1 cellular context compared by ENCODE assay signal in the genomic region with DNA sequence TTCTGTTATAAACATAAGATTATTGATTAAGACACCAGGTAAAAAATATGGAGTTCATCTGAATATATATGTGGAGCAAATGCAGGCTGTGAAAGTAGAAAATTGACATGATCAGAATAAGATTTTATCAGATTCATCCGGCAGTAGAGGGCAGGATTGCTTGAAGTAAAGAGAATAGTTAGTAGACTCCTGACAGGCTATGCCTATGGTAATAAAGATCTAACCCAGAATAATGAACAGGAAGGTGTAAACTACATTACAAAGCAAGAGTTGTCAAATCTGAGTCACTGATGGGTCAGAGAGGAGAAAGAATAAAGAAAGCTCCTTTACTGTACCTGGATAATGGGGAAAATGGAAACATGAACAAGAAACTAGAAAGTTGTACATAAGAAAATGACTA.
TF ChIP-seq lines count a peak whose summit lies in the region.

No MANE protein-coding gene starts in this region.

TF ChIP-seq in endothelial cell of umbilical vein, 7 proteins besides CTCF, POLR2A, EP300 and RAD21:
- TF ChIP-seq GATA2 (IDR thresholded peaks at IDR 0.05; ENCODE audit: insufficient read depth, insufficient read length, low read depth, low read length) = no peak
- TF ChIP-seq FOS (IDR thresholded peaks at IDR 0.05; ENCODE audit: borderline replicate concordance, insufficient read depth, low read length) = no peak
- no peak for TF ChIP-seq POLR2AphosphoS5 (IDR thresholded peaks at IDR 0.05; ENCODE audit: insufficient read depth, low read depth, low read length)
- TF ChIP-seq MAX (IDR thresholded peaks at IDR 0.05; ENCODE audit: insufficient read depth, insufficient read length) = no peak
- no peak for TF ChIP-seq JUN (IDR thresholded peaks at IDR 0.05; ENCODE audit: borderline replicate concordance, insufficient read depth, insufficient read length, low read depth)
- no peak for TF ChIP-seq EZH2 (IDR thresholded peaks at IDR 0.05; ENCODE audit: borderline replicate concordance, low read depth, low read length, severe bottlenecking)
- no peak for TF ChIP-seq MYC (IDR thresholded peaks at IDR 0.05; ENCODE audit: low read depth, low read length)
